Comparison of ENCODE assay signal across 28 cellular contexts in the genomic region with DNA sequence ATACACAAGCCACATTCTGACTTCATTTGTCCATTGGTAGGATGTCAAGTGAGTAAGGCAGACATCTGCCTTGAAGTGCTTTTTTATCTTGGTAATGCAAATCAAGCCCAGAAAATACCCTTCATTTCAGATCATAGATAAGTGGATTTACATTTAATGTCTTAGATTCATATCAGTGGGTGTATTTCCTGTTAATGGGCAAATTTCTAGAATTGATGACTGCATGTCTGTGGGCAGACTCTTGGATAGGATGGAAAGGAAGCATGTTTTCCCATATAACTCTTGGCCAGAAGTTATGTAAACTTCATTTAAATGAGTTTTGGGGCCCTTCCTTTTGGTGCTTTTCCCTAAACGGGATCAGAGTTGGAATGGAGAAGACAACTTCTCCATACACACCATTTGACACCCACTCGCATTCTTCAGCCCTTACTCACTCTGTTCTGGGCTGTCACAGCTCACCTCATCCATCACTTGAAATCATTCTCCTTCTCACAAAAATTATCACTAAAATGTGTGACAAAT.
A peak's percentile ranks its signal among the peaks of the same experiment; 100 is the strongest.
DNase-seq lines count a peak whose midpoint lies in the region; ATAC-seq and TF ChIP-seq lines count a peak whose summit lies in the region.
"Had no signal": no experiment of that assay in that cellular context is flagged by ENCODE, and none has a peak within 500 bp of the region (broad histone marks: within the 10 kb centered on the region; RNA-seq: fewer than 3 reads in every experiment).

No MANE protein-coding gene starts in this region.

- dilution Hi-C loops in IMR-90 (cut with HindIII; ENCODE audit: low sequenced_read_pairs, unreplicated experiment) = no loop called here

- H3K27ac Mint-ChIP-seq in activated CD4-positive, alpha-beta T cell treated with anti-CD3 and anti-CD28 coated beads for 36 hours = no peak overlapping the region
- H3K27ac Mint-ChIP-seq in activated CD4-positive, alpha-beta T cell treated with anti-CD3 and anti-CD28 coated beads, Interleukin-2, amount 10 ng/mL, durations not matched to agents 7 days and 5 days = no peak overlapping the region
- H3K27ac Mint-ChIP-seq: activated B cell treated with CpG ODN at 0.5 μM for 24 hours; activated CD4-positive, alpha-beta memory T cell treated with anti-CD3 and anti-CD28 coated beads, Interleukin-2, amount 10 ng/mL, durations not matched to agents 7 days and 5 days; activated naive CD4-positive, alpha-beta T cell treated with anti-CD3 and anti-CD28 coated beads, Interleukin-2, amount 50 U/mL, for 24 hours had no signal

- H3K4me1 ChIP-seq in IMR-90 (ENCODE audit: control insufficient read depth, insufficient read depth, low read length) = peaks cover 35% of the 10 kb centered on the region
- peaks cover 44% of the 10 kb centered on the region for H3K4me1 ChIP-seq in osteoblast (ENCODE audit: insufficient read depth, low read length)
- H3K4me1 ChIP-seq: body of pancreas, prostate gland had no signal

- peak overlapping the region; percentile 84; the same call in 1 of the 2 replicates for H2BK20ac ChIP-seq in IMR-90 (ENCODE audit: low read depth, low read length)

- no peak for TF ChIP-seq POLR2A in IMR-90 (IDR thresholded peaks at IDR 0.05; ENCODE audit: low read depth, low read length)

- no peaks in the 10 kb centered on the region for H4K20me1 ChIP-seq in IMR-90 (ENCODE audit: insufficient read depth, low read length)
- H4K20me1 ChIP-seq in osteoblast (ENCODE audit: insufficient read depth, low read length) = no peaks in the 10 kb centered on the region

- peak overlapping the region; percentile 98 for H2BK120ac ChIP-seq in IMR-90 (ENCODE audit: low read depth, low read length)

- intact Hi-C loops in activated CD4-positive, alpha-beta T cell treated with anti-CD3 and anti-CD28 coated beads for 36 hours (cut with DNase I, micrococcal nuclease) = no loop called here
- intact Hi-C loops in IMR-90 (cut with micrococcal nuclease) = no loop called here

- TF ChIP-seq RAD21 in IMR-90 (IDR thresholded peaks at IDR 0.05; ENCODE audit: low read length) = no peak

- H3K9ac ChIP-seq in IMR-90 (ENCODE audit: low read depth, low read length) = no peak overlapping the region
- H3K9ac ChIP-seq: KMS-11 had no signal

- H3K9me3 Mint-ChIP-seq in activated CD4-positive, alpha-beta T cell treated with anti-CD3 and anti-CD28 coated beads for 36 hours (ENCODE audit: low read depth) = no peaks in the 10 kb centered on the region
- no peaks in the 10 kb centered on the region for H3K9me3 Mint-ChIP-seq in activated CD4-positive, alpha-beta T cell treated with anti-CD3 and anti-CD28 coated beads, Interleukin-2, amount 10 ng/mL, durations not matched to agents 7 days and 5 days
- H3K9me3 Mint-ChIP-seq: activated B cell treated with CpG ODN at 0.5 μM for 24 hours; activated CD4-positive, alpha-beta memory T cell treated with anti-CD3 and anti-CD28 coated beads, Interleukin-2, amount 10 ng/mL, durations not matched to agents 7 days and 5 days; activated naive CD4-positive, alpha-beta T cell treated with anti-CD3 and anti-CD28 coated beads, Interleukin-2, amount 50 U/mL, for 24 hours; neural crest cell had no signal

- no peak overlapping the region for H3K56ac ChIP-seq in IMR-90 (ENCODE audit: extremely low read depth, insufficient read depth, low read length)

- CTCF ChIA-PET in activated CD4-positive, alpha-beta T cell treated with anti-CD3 and anti-CD28 coated beads for 36 hours (lab: Charles Lee) = no interaction called here
- CTCF ChIA-PET in activated CD4-positive, alpha-beta T cell treated with anti-CD3 and anti-CD28 coated beads, Interleukin-2, amount 10 ng/mL, durations not matched to agents 7 days and 5 days (lab: Charles Lee) = interaction anchor here (1.3 kb wide), 1 partner anchor 8 kb away, joined by 4 read pairs; no protein-coding TSS in a partner anchor
- CTCF ChIA-PET in IMR-90 (lab: Yijun Ruan, JAX) = interaction anchor here (1.3 kb wide), 1 partner anchor 16 kb away, joined by 3 read pairs; no protein-coding TSS in a partner anchor

- peak overlapping the region; percentile 16; the same call in 1 of the 2 replicates for H4K5ac ChIP-seq in IMR-90 (ENCODE audit: low read depth, low read length)

- no peak overlapping the region for H3K27ac ChIP-seq in IMR-90 (ENCODE audit: insufficient read depth, low read length)
- peak overlapping the region; percentile 82 for H3K27ac ChIP-seq in osteoblast (ENCODE audit: low read depth, low read length)
- H3K27ac ChIP-seq: 22Rv1, body of pancreas, KMS-11, left lung, prostate gland, transverse colon had no signal

- H3K9me3 ChIP-seq in IMR-90 (ENCODE audit: control insufficient read depth, insufficient read depth, low read length) (no peaks in the 10 kb centered on the region), osteoblast (ENCODE audit: low read depth, low read length) (no peaks in the 10 kb centered on the region)
- H3K9me3 ChIP-seq: BE2C, body of pancreas, heart left ventricle, left lung, mucosa of descending colon, prostate gland, transverse colon had no signal

- H3K23ac ChIP-seq in IMR-90 (ENCODE audit: low read depth, low read length) = peak overlapping the region; percentile 70

- peak overlapping the region; percentile 77; the same call in 1 of the 2 replicates for H3K14ac ChIP-seq in IMR-90 (replicated peaks; ENCODE audit: low read depth, low read length)

- no peak overlapping the region for H2AFZ ChIP-seq in IMR-90 (replicated peaks; ENCODE audit: low read length, poor library complexity)
- no peak overlapping the region for H2AFZ ChIP-seq in osteoblast (ENCODE audit: low read length)

- peak; percentile 30 for ATAC-seq in activated CD4-positive, alpha-beta T cell treated with anti-CD3 and anti-CD28 coated beads for 36 hours
- no peak for ATAC-seq in IMR-90 (ENCODE audit: low read depth)
- ATAC-seq: body of pancreas, heart left ventricle, left lung, mucosa of descending colon had no signal

- peaks cover 0 to 4% of the 10 kb centered on the region in 2 experiments; a peak in 1 of 4 replicates for H3K79me1 ChIP-seq in IMR-90 (ENCODE audit: low read depth in 1 of 2, low read length in 2 of 2)

- no peak overlapping the region for H3K4me3 Mint-ChIP-seq in activated CD4-positive, alpha-beta T cell treated with anti-CD3 and anti-CD28 coated beads for 36 hours
- no peak overlapping the region for H3K4me3 Mint-ChIP-seq in activated CD4-positive, alpha-beta T cell treated with anti-CD3 and anti-CD28 coated beads, Interleukin-2, amount 10 ng/mL, durations not matched to agents 7 days and 5 days
- H3K4me3 Mint-ChIP-seq: activated B cell treated with CpG ODN at 0.5 μM for 24 hours; activated CD4-positive, alpha-beta memory T cell treated with anti-CD3 and anti-CD28 coated beads, Interleukin-2, amount 10 ng/mL, durations not matched to agents 7 days and 5 days; activated naive CD4-positive, alpha-beta T cell treated with anti-CD3 and anti-CD28 coated beads, Interleukin-2, amount 50 U/mL, for 24 hours; neural crest cell had no signal

- H3K36me3 Mint-ChIP-seq in activated CD4-positive, alpha-beta T cell treated with anti-CD3 and anti-CD28 coated beads for 36 hours (ENCODE audit: low read depth) = no peaks in the 10 kb centered on the region
- H3K36me3 Mint-ChIP-seq in activated CD4-positive, alpha-beta T cell treated with anti-CD3 and anti-CD28 coated beads, Interleukin-2, amount 10 ng/mL, durations not matched to agents 7 days and 5 days (ENCODE audit: low read depth) = no peaks in the 10 kb centered on the region
- H3K36me3 Mint-ChIP-seq: activated naive CD4-positive, alpha-beta T cell treated with anti-CD3 and anti-CD28 coated beads, Interleukin-2, amount 50 U/mL, for 24 hours had no signal

- H3K27me3 ChIP-seq in IMR-90 (ENCODE audit: control insufficient read depth, insufficient read depth, low read length) = no peaks in the 10 kb centered on the region
- H3K27me3 ChIP-seq in osteoblast (ENCODE audit: insufficient read depth, low read length) = no peaks in the 10 kb centered on the region
- H3K27me3 ChIP-seq: BE2C, body of pancreas had no signal

- H3K36me3 ChIP-seq in IMR-90 (ENCODE audit: control insufficient read depth, insufficient read depth, low read length) (no peaks in the 10 kb centered on the region), osteoblast (ENCODE audit: insufficient read depth, low read length) (no peaks in the 10 kb centered on the region)
- H3K36me3 ChIP-seq: BE2C, left lung, prostate gland, transverse colon had no signal

- H2AK9ac ChIP-seq in IMR-90 (replicated peaks; ENCODE audit: low read depth, low read length, poor library complexity) = no peak overlapping the region

- H3K18ac ChIP-seq in IMR-90 (ENCODE audit: low read depth, low read length) = peak overlapping the region; percentile 39; the same call in 1 of the 2 replicates

- no peak overlapping the region for H3K4me2 ChIP-seq in IMR-90 (ENCODE audit: low read depth, low read length)
- H3K4me2 ChIP-seq in osteoblast (ENCODE audit: insufficient read depth, low read length) = no peak overlapping the region
- H3K4me2 ChIP-seq: KMS-11 had no signal

- POLR2A ChIA-PET in activated CD4-positive, alpha-beta T cell treated with anti-CD3 and anti-CD28 coated beads for 36 hours (lab: Charles Lee) = no interaction called here
- POLR2A ChIA-PET in activated CD4-positive, alpha-beta T cell treated with anti-CD3 and anti-CD28 coated beads, Interleukin-2, amount 10 ng/mL, durations not matched to agents 7 days and 5 days (lab: Charles Lee) = no interaction called here
- POLR2A ChIA-PET in IMR-90 (lab: Charles Lee; ENCODE audit: unreplicated experiment) = no interaction called here

- peak overlapping the region; percentile 59 for H2BK5ac ChIP-seq in IMR-90 (ENCODE audit: low read depth, low read length, poor library complexity, severe bottlenecking)

- peak overlapping the region; percentile 66 for H2AK5ac ChIP-seq in IMR-90 (ENCODE audit: low read depth, low read length)

- H3K9me1 ChIP-seq in IMR-90 (ENCODE audit: insufficient read depth, low read length) = peaks cover 23% of the 10 kb centered on the region

- H3K4me3 ChIP-seq in IMR-90 (ENCODE audit: insufficient read depth, low read depth, low read length) (no peak overlapping the region), osteoblast (ENCODE audit: insufficient read depth, low read length) (no peak overlapping the region)
- H3K4me3 ChIP-seq: body of pancreas, heart left ventricle, left lung, mucosa of descending colon, prostate gland, transverse colon had no signal

- BruUV-seq in IMR-90 (replicated peaks; lab: Mats Ljungman, UMichigan) = no TSS peak

- no peak for DNase-seq in activated CD4-positive, alpha-beta T cell treated with anti-CD3 and anti-CD28 coated beads for 36 hours
- no peak for DNase-seq in activated CD4-positive, alpha-beta T cell treated with anti-CD3 and anti-CD28 coated beads, Interleukin-2, amount 10 ng/mL, durations not matched to agents 7 days and 5 days
- peak; percentile 66 for DNase-seq in IMR-90
- peak; percentile 6 for DNase-seq in astrocyte of the hippocampus (ENCODE audit: low read depth, low spot score)
- DNase-seq in osteoblast (ENCODE audit: insufficient read length, low spot score, missing footprints) = no peak
- no peak for DNase-seq in SKM-1 (lab: John Stamatoyannopoulos, UW; ENCODE audit: unreplicated experiment)
- no peak for DNase-seq in NCI-H1694 (lab: John Stamatoyannopoulos, UW)
- DNase-seq in nucleus accumbens (lab: John Stamatoyannopoulos, UW) = no peak
- DNase-seq: activated B cell treated with CpG ODN at 0.5 μM for 24 hours; activated CD4-positive, alpha-beta memory T cell treated with anti-CD3 and anti-CD28 coated beads, Interleukin-2, amount 10 ng/mL, durations not matched to agents 7 days and 5 days; activated T-cell treated with anti-CD3 and anti-CD28 coated beads, Interleukin-2, amount 50 U/mL, for 48 hours; BE2C; body of pancreas; Calu3; GF-D8; heart left ventricle; left lung; mucosa of descending colon; NCI-H1105; NCI-H510A treated with DMSO at 0.1 percent for 48 hours; stimulated activated naive CD4-positive, alpha-beta T cell treated with Interleukin-2 at 50 U/mL for 16 hours; T1000; transverse colon had no signal

- H2BK15ac ChIP-seq in IMR-90 (ENCODE audit: low read depth, low read length) = peak overlapping the region; percentile 45

- H3K27me3 Mint-ChIP-seq in activated CD4-positive, alpha-beta T cell treated with anti-CD3 and anti-CD28 coated beads for 36 hours = no peaks in the 10 kb centered on the region
- H3K27me3 Mint-ChIP-seq in activated CD4-positive, alpha-beta T cell treated with anti-CD3 and anti-CD28 coated beads, Interleukin-2, amount 10 ng/mL, durations not matched to agents 7 days and 5 days = peaks cover 2% of the 10 kb centered on the region
- H3K27me3 Mint-ChIP-seq: activated B cell treated with CpG ODN at 0.5 μM for 24 hours; activated naive CD4-positive, alpha-beta T cell treated with anti-CD3 and anti-CD28 coated beads, Interleukin-2, amount 50 U/mL, for 24 hours had no signal

- in situ Hi-C loops in IMR-90 (cut with MboI; ENCODE audit: low sequenced_read_pairs) = no loop called here

- H3K4ac ChIP-seq in IMR-90 (ENCODE audit: low read depth, low read length) = peak overlapping the region; percentile 80; the same call in 1 of the 2 replicates

- no peaks in the 10 kb centered on the region for H3K79me2 ChIP-seq in osteoblast (ENCODE audit: insufficient read depth, low read length)

- peak overlapping the region; percentile 48 to 49; a peak in 3 of 4 replicates for H4K8ac ChIP-seq in IMR-90 (ENCODE audit: low read depth in 2 of 2, low read length in 2 of 2)

- TF ChIP-seq CTCF in IMR-90 (conservative IDR thresholded peaks at IDR 0.05; ENCODE audit: low read depth, low read length) (no peak), osteoblast (IDR thresholded peaks at IDR 0.05; ENCODE audit: extremely low read depth, low read depth, low read length) (no peak)

- no peak overlapping the region; the same call in 1 of the 2 replicates for H4K91ac ChIP-seq in IMR-90 (ENCODE audit: insufficient read depth, low read depth, low read length)

- WGBS in IMR-90 (ENCODE audit: extremely low coverage in 2 of 2, insufficient read length in 1 of 2), 2 experiments = no CpG with 5 or more reads among the region's 2 CpGs

- peaks cover 10% of the 10 kb centered on the region for H3K4me1 Mint-ChIP-seq in activated CD4-positive, alpha-beta T cell treated with anti-CD3 and anti-CD28 coated beads for 36 hours
- no peaks in the 10 kb centered on the region for H3K4me1 Mint-ChIP-seq in activated CD4-positive, alpha-beta T cell treated with anti-CD3 and anti-CD28 coated beads, Interleukin-2, amount 10 ng/mL, durations not matched to agents 7 days and 5 days
- H3K4me1 Mint-ChIP-seq: activated B cell treated with CpG ODN at 0.5 μM for 24 hours; activated CD4-positive, alpha-beta memory T cell treated with anti-CD3 and anti-CD28 coated beads, Interleukin-2, amount 10 ng/mL, durations not matched to agents 7 days and 5 days; neural crest cell had no signal

Comparison
In these comparisons a context has a peak if more than half of its experiments do, and no peak if none do; other contexts are left out.
1. DNase-seq: peak in IMR-90 (single experiment) and astrocyte of the hippocampus (single experiment); none in activated CD4-positive, alpha-beta T cell treated with anti-CD3 and anti-CD28 coated beads for 36 hours (single experiment), activated CD4-positive, alpha-beta T cell treated with anti-CD3 and anti-CD28 coated beads, Interleukin-2, amount 10 ng/mL, durations not matched to agents 7 days and 5 days (single experiment), osteoblast (single experiment), SKM-1 (single experiment), NCI-H1694 (single experiment) and nucleus accumbens (0 of 56).